Comparison of ENCODE assay signal across 8 cellular contexts in genomic region chr12:131755305-131756113, GRCh38. TPM values are rescaled to one million over a fixed set of nuclear protein-coding genes. Genes with fewer than 3 reads are reported as not detected.
DNase-seq lines count a peak whose midpoint lies in the region; ATAC-seq and TF ChIP-seq lines count a peak whose summit lies in the region.

No MANE protein-coding gene starts in this region.

- H3K9me2 ChIP-seq in PC-3 (replicated peaks; ENCODE audit: low read length) = no peaks in the 10 kb centered on the region

- H3K27me3 ChIP-seq in HAP-1 (ENCODE audit: low read depth) (no peaks in the 10 kb centered on the region), PC-3 (ENCODE audit: low read length) (no peaks in the 10 kb centered on the region)

- no peaks in the 10 kb centered on the region for H4K20me1 ChIP-seq in PC-3 (ENCODE audit: low read length)

- TF ChIP-seq CTCF in PC-3 (conservative IDR thresholded peaks at IDR 0.05; ENCODE audit: low read depth, low read length) = peak; percentile 78
- TF ChIP-seq CTCF in chondrocyte (IDR thresholded peaks at IDR 0.05) = peak; percentile 67

- in situ Hi-C loops in HAP-1 (cut with MboI; ENCODE audit: low sequenced_read_pairs) = no loop called here

- H3K4me1 ChIP-seq in HAP-1 (no peaks in the 10 kb centered on the region; the same call in 1 of the 2 replicates), PC-3 (ENCODE audit: insufficient read depth, low read length) (no peaks in the 10 kb centered on the region)

- CTCF ChIA-PET in PC-3 (lab: Charles Lee) = no interaction called here

- H3K27ac Mint-ChIP-seq in chondrocyte (ENCODE audit: unreplicated experiment) = no peak overlapping the region

- no peaks in the 10 kb centered on the region for H3F3A ChIP-seq in PC-3 (ENCODE audit: low read length, unreplicated experiment)

- H2AFZ ChIP-seq in PC-3 (ENCODE audit: low read length) = no peak overlapping the region

- no TSS peak for BruUV-seq in PC-3 (replicated peaks; lab: Mats Ljungman, UMichigan)

- peak; percentile 74 for ATAC-seq in PC-3
- ATAC-seq in HG03565 (IDR thresholded peaks at IDR 0.05; ENCODE audit: unreplicated experiment) = no peak

- H3K79me2 ChIP-seq in PC-3 (ENCODE audit: low read length) = no peaks in the 10 kb centered on the region

- H3K4me1 Mint-ChIP-seq in chondrocyte (ENCODE audit: low read depth) = peaks cover 3% of the 10 kb centered on the region

- H3K4me3 ChIP-seq in HAP-1 = no peak overlapping the region
- no peak overlapping the region for H3K4me3 ChIP-seq in PC-3 (ENCODE audit: low read length)

- DNase-seq in NCI-H1092 treated with DMSO at 0.1 percent for 48 hours (lab: John Stamatoyannopoulos, UW) = peak; percentile 54
- no peak for DNase-seq in NCI-H1092 (lab: John Stamatoyannopoulos, UW)
- peak; percentile 53 to 64 for DNase-seq in HAP-1 (ENCODE audit: low spot score in 2 of 2)
- DNase-seq in PC-3 = peak; percentile 61
- no peak for DNase-seq in chondrocyte (ENCODE audit: low spot score)
- peak; percentile 32 for DNase-seq in stimulated activated CD8-positive, alpha-beta memory T cell treated with anti-CD3 and anti-CD28 coated beads, Interleukin-4, amount 100 ng/mL, for 48 hours
- no peak for DNase-seq in dedifferentiated amniotic fluid mesenchymal stem cell (ENCODE audit: extremely low spot score)

- intact Hi-C loops in PC-3 (cut with micrococcal nuclease) = no loop called here

- H3K9me3 ChIP-seq in HAP-1 (no peaks in the 10 kb centered on the region), PC-3 (ENCODE audit: low read length) (no peaks in the 10 kb centered on the region)

- no peaks in the 10 kb centered on the region for H3K27me3 Mint-ChIP-seq in chondrocyte (ENCODE audit: low read depth)

- POLR2A ChIA-PET in PC-3 (lab: Charles Lee; ENCODE audit: unreplicated experiment) = interaction anchor here (0.6 kb wide), 1 partner anchor 33 kb away, joined by 3 read pairs; no protein-coding TSS in a partner anchor

- H3K36me3 ChIP-seq in HAP-1 (replicated peaks) (peaks cover 65% of the 10 kb centered on the region), PC-3 (ENCODE audit: low read depth, low read length) (peaks cover 60% of the 10 kb centered on the region)

- H3K4me3 Mint-ChIP-seq in chondrocyte (ENCODE audit: unreplicated experiment) = no peak overlapping the region

- no peak overlapping the region for H3K9ac ChIP-seq in PC-3 (ENCODE audit: low read length)

- H3K27ac ChIP-seq in PC-3 (ENCODE audit: low read length) = no peak overlapping the region

- no peaks in the 10 kb centered on the region for H3K9me3 Mint-ChIP-seq in chondrocyte (ENCODE audit: low read depth)

- H3K36me3 Mint-ChIP-seq in chondrocyte (ENCODE audit: low read depth) = peaks cover 45% of the 10 kb centered on the region

- no peak overlapping the region for H3K4me2 ChIP-seq in PC-3 (ENCODE audit: low read length)

RNA-seq across cellular contexts. Expression of gene SFSWAP, which starts 44.6 kb away (rescaled TPM):
- total RNA-seq in PC-3 (2014; rRNA removed) = 57.5 and 64.3 TPM in 2 replicates
- total RNA-seq in chondrocyte = 32.5 to 38.8 TPM (median 33.0 TPM) in 3 replicates

Comparison
In these comparisons a context has a peak if more than half of its experiments do, and no peak if none do; other contexts are left out.
1. DNase-seq: peak in NCI-H1092 treated with DMSO at 0.1 percent for 48 hours (single experiment), HAP-1 (2 of 2), PC-3 (single experiment) and stimulated activated CD8-positive, alpha-beta memory T cell treated with anti-CD3 and anti-CD28 coated beads, Interleukin-4, amount 100 ng/mL, for 48 hours (single experiment); none in NCI-H1092 (single experiment), chondrocyte (single experiment) and dedifferentiated amniotic fluid mesenchymal stem cell (single experiment).